In genomic region chr11:70650075-70650909, GRCh38 we compare ENCODE assay signal across 1 cellular context.
TF ChIP-seq lines count a peak whose summit lies in the region.

No MANE protein-coding gene starts in this region.

TF ChIP-seq in HepG2, 621 proteins besides CTCF, POLR2A, EP300 and RAD21 (continued from another document and continues in another):
- peak; percentile 100 for TF ChIP-seq SNAI1 (CRISPR knock-in tag; IDR thresholded peaks at IDR 0.05; ENCODE audit: borderline replicate concordance)
- TF ChIP-seq HHEX (CRISPR knock-in tag; IDR thresholded peaks at IDR 0.05): peak; percentile 89
- TF ChIP-seq MED1 (CRISPR knock-in tag; IDR thresholded peaks at IDR 0.05): peak; percentile 92
- TF ChIP-seq ZNF570 (CRISPR knock-in tag; IDR thresholded peaks at IDR 0.05; ENCODE audit: borderline replicate concordance): peak; percentile 99
- TF ChIP-seq ZNF263 (CRISPR knock-in tag; IDR thresholded peaks at IDR 0.05): peak; percentile 92
- TF ChIP-seq ZNF20 (CRISPR knock-in tag; IDR thresholded peaks at IDR 0.05): peak; percentile 96
- peak; percentile 81; the same call in 1 of the 2 replicates for TF ChIP-seq DMAP1 (CRISPR knock-in tag; IDR thresholded peaks at IDR 0.05)
- TF ChIP-seq CSRNP1 (CRISPR knock-in tag; IDR thresholded peaks at IDR 0.05): peak; percentile 85
- 0 out of 2 replicates have a peak, but pooled peaks have one; percentile 60 for TF ChIP-seq BRD4 (CRISPR knock-in tag; IDR thresholded peaks at IDR 0.05)
- TF ChIP-seq DMTF1 (CRISPR knock-in tag; IDR thresholded peaks at IDR 0.05): peak; percentile 94; the same call in 1 of the 2 replicates
- peak; percentile 98 for TF ChIP-seq ZNF530 (CRISPR knock-in tag; IDR thresholded peaks at IDR 0.05; ENCODE audit: low read depth)
- TF ChIP-seq ZSCAN21 (CRISPR knock-in tag; IDR thresholded peaks at IDR 0.05; ENCODE audit: borderline replicate concordance): peak; percentile 99
- peak; percentile 91 for TF ChIP-seq ARID5B (CRISPR knock-in tag; IDR thresholded peaks at IDR 0.05)
- TF ChIP-seq ZNF720 (CRISPR knock-in tag; IDR thresholded peaks at IDR 0.05): peak; percentile 99
- peak; percentile 76; the same call in 1 of the 2 replicates for TF ChIP-seq ZNF121 (CRISPR knock-in tag; IDR thresholded peaks at IDR 0.05)
- TF ChIP-seq ZBTB1 (CRISPR knock-in tag; IDR thresholded peaks at IDR 0.05; ENCODE audit: borderline replicate concordance): peak; percentile 98; the same call in 1 of the 2 replicates
- TF ChIP-seq KMT2A (CRISPR knock-in tag; IDR thresholded peaks at IDR 0.05): peak; percentile 95
- TF ChIP-seq WIZ (CRISPR knock-in tag; IDR thresholded peaks at IDR 0.05): peak; percentile 100
- peak; percentile 97; the same call in 1 of the 2 replicates for TF ChIP-seq ZUFSP (CRISPR knock-in tag; IDR thresholded peaks at IDR 0.05; ENCODE audit: borderline replicate concordance)
- peak; percentile 65 for TF ChIP-seq MAX (IDR thresholded peaks at IDR 0.05)
- peak; percentile 81 for TF ChIP-seq THAP9 (CRISPR knock-in tag; IDR thresholded peaks at IDR 0.05; ENCODE audit: borderline replicate concordance)
- TF ChIP-seq ZNF740 (CRISPR knock-in tag; IDR thresholded peaks at IDR 0.05): peak; percentile 84; the same call in 1 of the 2 replicates
- peak; percentile 95 for TF ChIP-seq HOXA3 (CRISPR knock-in tag; IDR thresholded peaks at IDR 0.05)
- TF ChIP-seq ZMYM2 (CRISPR knock-in tag; IDR thresholded peaks at IDR 0.05): no peak
- TF ChIP-seq ZNF704 (CRISPR knock-in tag; IDR thresholded peaks at IDR 0.05; ENCODE audit: borderline replicate concordance): peak; percentile 99
- peak; percentile 100 for TF ChIP-seq ZNF230 (CRISPR knock-in tag; IDR thresholded peaks at IDR 0.05)
- peak; percentile 100 for TF ChIP-seq MIER2 (CRISPR knock-in tag; IDR thresholded peaks at IDR 0.05)
- TF ChIP-seq FOXP4 (CRISPR knock-in tag; IDR thresholded peaks at IDR 0.05): peak; percentile 89
- TF ChIP-seq ZBTB44 (CRISPR knock-in tag; IDR thresholded peaks at IDR 0.05): peak; percentile 100
- TF ChIP-seq ZBTB49 (CRISPR knock-in tag; IDR thresholded peaks at IDR 0.05; ENCODE audit: borderline replicate concordance): peak; percentile 99
- TF ChIP-seq ZNF766 (CRISPR knock-in tag; IDR thresholded peaks at IDR 0.05; ENCODE audit: borderline replicate concordance): peak; percentile 100
- TF ChIP-seq CREB1 (IDR thresholded peaks at IDR 0.05): no peak
- no peak for TF ChIP-seq CREB1 (CRISPR knock-in tag; IDR thresholded peaks at IDR 0.05)
- no peak for TF ChIP-seq HDAC6 (IDR thresholded peaks at IDR 0.05; ENCODE audit: low read depth, low read length)
- peak; percentile 87 for TF ChIP-seq HMG20A (CRISPR knock-in tag; IDR thresholded peaks at IDR 0.05; ENCODE audit: borderline replicate concordance)
- peak; percentile 93 for TF ChIP-seq RARA (CRISPR knock-in tag; IDR thresholded peaks at IDR 0.05)
